ENCODE assay signal across 9 cellular contexts in the genomic region with DNA sequence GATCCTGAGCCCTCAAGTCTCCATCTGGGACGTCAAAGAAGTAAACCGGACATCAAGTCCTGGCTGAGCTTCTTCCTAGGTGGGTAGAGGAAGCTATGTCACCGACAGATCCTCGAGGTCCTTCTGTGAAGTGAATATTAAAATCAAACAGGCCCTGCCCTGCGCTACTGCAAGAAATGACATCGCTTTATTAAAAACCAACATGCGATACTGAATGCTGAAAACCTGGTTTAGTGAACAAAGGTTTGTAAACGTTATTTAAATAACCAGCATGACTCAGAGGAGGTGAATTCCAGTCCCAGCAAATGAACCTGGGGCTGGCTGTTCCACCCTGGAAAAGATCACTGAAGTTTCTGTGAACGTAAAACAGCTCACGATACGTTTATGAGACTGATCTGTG. TPM values are rescaled to one million over a fixed set of nuclear protein-coding genes. Genes with fewer than 3 reads are reported as not detected.
A peak's percentile ranks its signal among the peaks of the same experiment; 100 is the strongest.
DNase-seq lines count a peak whose midpoint lies in the region; ATAC-seq and TF ChIP-seq lines count a peak whose summit lies in the region.
"Had no signal": no experiment of that assay in that cellular context is flagged by ENCODE, and none has a peak within 500 bp of the region (broad histone marks: within the 10 kb centered on the region; RNA-seq: fewer than 3 reads in every experiment).

No MANE protein-coding gene starts in this region.

- peak overlapping the region; percentile 85 to 95 for H3K27ac Mint-ChIP-seq in activated naive CD4-positive, alpha-beta T cell treated with anti-CD3 and anti-CD28 coated beads, Interleukin-2, amount 50 U/mL, for 72 hours

- H3K36me3 Mint-ChIP-seq in activated naive CD4-positive, alpha-beta T cell treated with anti-CD3 and anti-CD28 coated beads, Interleukin-2, amount 50 U/mL, for 72 hours, result peaks cover 15 to 43% of the 10 kb centered on the region in 2 donors

- H3K27ac ChIP-seq in HL-60 (replicated peaks) (peak overlapping the region; percentile 63), iPS-20b (ENCODE audit: low read length) (no peak overlapping the region)

- DNase-seq in Daoy (ENCODE audit: low read depth) (peak; percentile 21), HL-60 (ENCODE audit: low read depth in 1 of 2, low spot score in 1 of 2) (no peak), NCI-H446 treated with DMSO at 0.1 percent for 48 hours (lab: John Stamatoyannopoulos, UW) (no peak)
- DNase-seq in activated naive CD4-positive, alpha-beta T cell treated with anti-CD3 and anti-CD28 coated beads, Interleukin-2, amount 50 U/mL, for 72 hours (ENCODE audit: low spot score in 2 of 2), result peak in 1 of 2 donors; percentile 4
- DNase-seq in stimulated activated CD4-positive, alpha-beta T cell treated with anti-CD3 and anti-CD28 coated beads, Interleukin-4, amount 100 ng/mL, for 1 hour, result peak; percentile 14

- no peaks in the 10 kb centered on the region for H3K27me3 ChIP-seq in HL-60 (ENCODE audit: insufficient read depth, poor library complexity, severe bottlenecking)
- H3K27me3 ChIP-seq in iPS-20b (ENCODE audit: insufficient read depth, low read length), result peaks cover 9% of the 10 kb centered on the region; the same call in 1 of the 2 replicates

- H3K4me3 ChIP-seq in HL-60 (replicated peaks; ENCODE audit: insufficient read depth, low read length) (peak overlapping the region; percentile 85), iPS-20b (ENCODE audit: low read length) (peak overlapping the region; percentile 85)

- peaks cover 7% of the 10 kb centered on the region; the same call in 1 of the 2 replicates for H3K4me1 ChIP-seq in iPS-20b (ENCODE audit: insufficient read depth, low read length)

- TF ChIP-seq CTCF in HL-60 (IDR thresholded peaks at IDR 0.05; ENCODE audit: insufficient read depth, low read length), result no peak

- peaks cover 27% of the 10 kb centered on the region for H3K36me3 ChIP-seq in iPS-20b (ENCODE audit: insufficient read depth, low read depth, low read length)

- ATAC-seq in activated naive CD4-positive, alpha-beta T cell treated with anti-CD3 and anti-CD28 coated beads, Interleukin-2, amount 50 U/mL, for 72 hours, result peak; percentile 34 to 71
- ATAC-seq in HG03095 (IDR thresholded peaks at IDR 0.05; ENCODE audit: unreplicated experiment) (no peak), GM19467 (IDR thresholded peaks at IDR 0.05; ENCODE audit: unreplicated experiment) (no peak)

- no peaks in the 10 kb centered on the region for H3K9me3 Mint-ChIP-seq in activated naive CD4-positive, alpha-beta T cell treated with anti-CD3 and anti-CD28 coated beads, Interleukin-2, amount 50 U/mL, for 72 hours

- no peaks in the 10 kb centered on the region for H3K9me3 ChIP-seq in iPS-20b (ENCODE audit: insufficient read depth, low read depth, low read length)

- H3K9ac ChIP-seq in iPS-20b (ENCODE audit: low read depth, low read length), result peak overlapping the region; percentile 87

RNA-seq across cellular contexts. Expression of a gene that starts 0.7 kb away (rescaled TPM):
- total RNA-seq in Daoy (2014; rRNA removed; shearing (Covaris generic)), result 228 and 258 TPM in 2 replicates
- 10 to 100 TPM; 82.8 to 93.3 TPM for total RNA-seq in activated naive CD4-positive, alpha-beta T cell treated with anti-CD3 and anti-CD28 coated beads, Interleukin-2, amount 50 U/mL, for 72 hours

RNA-seq across cellular contexts. Expression of a gene that starts 52.9 kb away (rescaled TPM):
- 0.17 TPM in 1 of 2 replicates, not detected in the other for total RNA-seq in Daoy (2014; rRNA removed; shearing (Covaris generic))
- not detected for total RNA-seq in activated naive CD4-positive, alpha-beta T cell treated with anti-CD3 and anti-CD28 coated beads, Interleukin-2, amount 50 U/mL, for 72 hours
- total RNA-seq: T-helper 1 cell treated with Interleukin-12 subunit alpha and Interleukin-12 subunit beta and Interleukin-4 antibody, amounts not matched to agents 30 ng/mL and 1 ng/mL, for 36 hours had no signal

RNA-seq across cellular contexts. Expression of a gene that starts 53.7 kb away (rescaled TPM):
- total RNA-seq in Daoy (2014; rRNA removed; shearing (Covaris generic)), result not detected in 2 replicates
- not detected for total RNA-seq in activated naive CD4-positive, alpha-beta T cell treated with anti-CD3 and anti-CD28 coated beads, Interleukin-2, amount 50 U/mL, for 72 hours
- total RNA-seq: T-helper 1 cell treated with Interleukin-12 subunit alpha and Interleukin-12 subunit beta and Interleukin-4 antibody, amounts not matched to agents 30 ng/mL and 1 ng/mL, for 36 hours had no signal

Comparison
In these comparisons a context has a peak if more than half of its experiments do, and no peak if none do; other contexts are left out.
1. DNase-seq: peak in Daoy (single experiment) and stimulated activated CD4-positive, alpha-beta T cell treated with anti-CD3 and anti-CD28 coated beads, Interleukin-4, amount 100 ng/mL, for 1 hour (single experiment); none in HL-60 (0 of 2) and NCI-H446 treated with DMSO at 0.1 percent for 48 hours (single experiment).
2. ATAC-seq: peak in activated naive CD4-positive, alpha-beta T cell treated with anti-CD3 and anti-CD28 coated beads, Interleukin-2, amount 50 U/mL, for 72 hours (2 of 2); none in HG03095 (single experiment) and GM19467 (single experiment).